1 cellular context compared by ENCODE assay signal in the genomic region with DNA sequence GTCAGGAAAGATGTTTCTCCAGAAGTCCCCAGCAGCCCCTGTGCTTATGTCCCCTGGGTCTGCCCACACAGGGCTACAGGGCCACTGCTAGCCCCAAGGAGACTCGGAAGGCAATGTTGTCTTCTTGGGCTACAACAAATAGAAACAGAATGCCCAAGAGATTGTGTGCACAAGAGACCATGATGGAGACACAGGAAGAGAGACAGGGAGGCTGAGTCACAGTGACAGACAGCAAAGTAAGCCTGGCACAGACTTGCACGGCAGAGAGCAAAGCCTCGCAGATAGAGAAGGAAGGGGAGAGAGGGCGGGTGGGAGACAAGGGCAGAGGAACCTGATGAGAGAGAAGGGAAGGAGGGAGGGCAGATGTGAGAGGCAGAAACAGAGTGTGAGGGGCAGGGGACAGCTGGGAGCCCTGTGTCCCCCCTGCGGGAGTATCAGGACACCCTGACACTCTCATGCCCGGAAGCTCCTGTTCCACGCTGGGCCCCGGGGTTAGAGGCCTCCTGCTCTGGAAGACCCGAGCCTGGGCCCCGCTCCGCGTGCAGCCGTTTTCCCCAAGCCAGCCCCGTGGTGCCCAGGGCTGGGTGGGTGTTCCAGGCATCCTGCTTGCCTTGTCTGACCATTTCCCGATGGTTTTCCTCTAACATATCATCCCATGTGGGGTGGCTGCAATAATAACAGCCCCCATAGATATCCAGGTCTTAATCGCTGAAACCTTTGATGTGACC.
TF ChIP-seq lines count a peak whose summit lies in the region.

No MANE protein-coding gene starts in this region.

TF ChIP-seq in HepG2, 621 proteins besides CTCF, POLR2A, EP300 and RAD21:
- TF ChIP-seq ZC3H13 (CRISPR knock-in tag; IDR thresholded peaks at IDR 0.05) (no peak), NFKB2 (CRISPR knock-in tag; IDR thresholded peaks at IDR 0.05; ENCODE audit: borderline replicate concordance) (no peak), KLF15 (CRISPR knock-in tag; IDR thresholded peaks at IDR 0.05; ENCODE audit: borderline replicate concordance) (no peak), GTF3A (CRISPR knock-in tag; conservative IDR thresholded peaks at IDR 0.05) (no peak), RXRA (CRISPR knock-in tag; IDR thresholded peaks at IDR 0.05) (no peak), HDAC1 (CRISPR knock-in tag; IDR thresholded peaks at IDR 0.05) (no peak), RNF2 (conservative IDR thresholded peaks at IDR 0.05; ENCODE audit: low read depth) (no peak)
- TF ChIP-seq, protein P1, sequence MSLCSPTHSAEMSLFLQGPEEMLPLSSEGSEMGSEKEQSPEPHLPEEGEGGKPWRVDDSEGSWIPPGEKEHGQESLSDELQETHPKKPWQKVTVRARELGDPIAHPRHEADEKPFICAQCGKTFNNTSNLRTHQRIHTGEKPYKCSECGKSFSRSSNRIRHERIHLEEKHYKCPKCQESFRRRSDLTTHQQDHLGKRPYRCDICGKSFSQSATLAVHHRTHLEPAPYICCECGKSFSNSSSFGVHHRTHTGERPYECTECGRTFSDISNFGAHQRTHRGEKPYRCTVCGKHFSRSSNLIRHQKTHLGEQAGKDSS (CRISPR knock-in tag; IDR thresholded peaks at IDR 0.05; ENCODE audit: borderline replicate concordance, low read depth), result no peak
- TF ChIP-seq, protein P2, sequence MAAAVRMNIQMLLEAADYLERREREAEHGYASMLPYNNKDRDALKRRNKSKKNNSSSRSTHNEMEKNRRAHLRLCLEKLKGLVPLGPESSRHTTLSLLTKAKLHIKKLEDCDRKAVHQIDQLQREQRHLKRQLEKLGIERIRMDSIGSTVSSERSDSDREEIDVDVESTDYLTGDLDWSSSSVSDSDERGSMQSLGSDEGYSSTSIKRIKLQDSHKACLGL (CRISPR knock-in tag; IDR thresholded peaks at IDR 0.05), result no peak
